8 cellular contexts compared by ENCODE assay signal in the genomic region with DNA sequence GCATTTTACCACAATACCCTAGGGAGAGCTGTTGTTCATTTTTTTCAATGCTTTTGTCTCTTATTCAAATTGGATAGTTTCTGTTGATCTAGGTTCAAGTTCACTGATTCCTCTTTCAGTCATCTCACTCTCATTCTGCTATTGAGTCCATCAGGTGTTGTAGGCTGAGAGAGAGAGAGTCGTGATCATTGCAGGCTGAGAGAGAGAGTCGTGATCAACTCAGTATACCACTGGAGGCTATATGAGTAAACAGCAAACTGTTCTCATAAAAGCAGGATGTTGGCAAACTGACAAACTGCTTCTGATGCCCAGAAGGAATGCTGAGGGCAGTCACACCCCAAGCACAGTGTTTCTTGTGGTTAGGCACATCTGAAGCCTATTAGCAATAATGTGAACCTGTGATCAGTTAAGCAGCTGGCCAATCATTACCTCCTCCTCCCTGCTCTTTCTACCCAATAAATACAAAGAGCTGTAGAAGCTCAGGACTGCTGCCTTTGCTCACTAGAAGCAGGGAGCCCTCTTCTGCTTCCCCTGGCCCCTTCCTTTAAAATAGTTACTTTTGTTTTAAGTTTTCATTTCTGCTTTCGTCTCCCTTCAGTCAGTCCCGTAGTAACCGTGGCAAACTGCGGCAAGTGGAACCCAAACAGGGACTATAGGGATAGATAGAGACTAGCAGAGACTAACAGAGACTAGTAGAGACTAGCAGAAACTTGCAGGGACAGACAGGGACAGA.
DNase-seq lines count a peak whose midpoint lies in the region; ATAC-seq and TF ChIP-seq lines count a peak whose summit lies in the region.

No MANE protein-coding gene starts in this region.

- CTCF ChIA-PET in A673 (lab: Charles Lee): no interaction called here
- CTCF ChIA-PET in activated CD4-positive, alpha-beta memory T cell treated with anti-CD3 and anti-CD28 coated beads for 36 hours (lab: Charles Lee): no interaction called here

- no TSS peak for BruUV-seq in A673 (replicated peaks; lab: Mats Ljungman, UMichigan)

- H3K4me1 ChIP-seq in A673 (ENCODE audit: insufficient read depth, low read length, poor library complexity, severe bottlenecking): no peaks in the 10 kb centered on the region

- DNase-seq in HT1080 (ENCODE audit: low read depth) (peak; percentile 73), epithelial cell of proximal tubule (ENCODE audit: low read depth) (peak; percentile 61), NCI-H1048 (lab: John Stamatoyannopoulos, UW) (no peak), A673 (ENCODE audit: low spot score) (no peak)
- no peak for DNase-seq in effector memory CD8-positive, alpha-beta T cell
- no peak for DNase-seq in activated CD4-positive, alpha-beta memory T cell treated with anti-CD3 and anti-CD28 coated beads for 36 hours

- intact Hi-C loops in A673 (cut with micrococcal nuclease; ENCODE audit: unreplicated experiment): no loop called here
- intact Hi-C loops in activated CD4-positive, alpha-beta memory T cell treated with anti-CD3 and anti-CD28 coated beads for 36 hours (cut with micrococcal nuclease): no loop called here

- H3K9me3 Mint-ChIP-seq in effector memory CD8-positive, alpha-beta T cell: peaks cover 0 to 2% of the 10 kb centered on the region in 2 donors
- no peaks in the 10 kb centered on the region for H3K9me3 Mint-ChIP-seq in activated CD4-positive, alpha-beta memory T cell treated with anti-CD3 and anti-CD28 coated beads for 36 hours

- no peaks in the 10 kb centered on the region for H3K9me3 ChIP-seq in A673 (ENCODE audit: low read depth, low read length, poor library complexity, severe bottlenecking)

- H3K27me3 ChIP-seq in A673 (replicated peaks; ENCODE audit: insufficient read depth, low read depth, low read length, poor library complexity): no peaks in the 10 kb centered on the region

- no peak for TF ChIP-seq CTCF in epithelial cell of proximal tubule (conservative IDR thresholded peaks at IDR 0.05; ENCODE audit: low read depth, low read length)
- no peak for TF ChIP-seq CTCF in A673 (conservative IDR thresholded peaks at IDR 0.05; ENCODE audit: low read depth, low read length)

- H3K27ac ChIP-seq in A673 (ENCODE audit: low read depth, low read length, poor library complexity, severe bottlenecking): no peak overlapping the region

- H3K27me3 Mint-ChIP-seq in effector memory CD8-positive, alpha-beta T cell: no peaks in the 10 kb centered on the region
- peaks cover 5% of the 10 kb centered on the region for H3K27me3 Mint-ChIP-seq in activated CD4-positive, alpha-beta memory T cell treated with anti-CD3 and anti-CD28 coated beads for 36 hours

- peaks cover 0 to 4% of the 10 kb centered on the region in 2 donors for H3K4me1 Mint-ChIP-seq in effector memory CD8-positive, alpha-beta T cell (ENCODE audit: low read depth in 2 of 2)
- H3K4me1 Mint-ChIP-seq in activated CD4-positive, alpha-beta memory T cell treated with anti-CD3 and anti-CD28 coated beads for 36 hours (ENCODE audit: low read depth): no peaks in the 10 kb centered on the region

- H3K36me3 Mint-ChIP-seq in effector memory CD8-positive, alpha-beta T cell (ENCODE audit: insufficient read depth): no peaks in the 10 kb centered on the region
- no peaks in the 10 kb centered on the region for H3K36me3 Mint-ChIP-seq in activated CD4-positive, alpha-beta memory T cell treated with anti-CD3 and anti-CD28 coated beads for 36 hours

- POLR2A ChIA-PET in A673 (lab: Charles Lee; ENCODE audit: low non-redundant PET): no interaction called here
- POLR2A ChIA-PET in activated CD4-positive, alpha-beta memory T cell treated with anti-CD3 and anti-CD28 coated beads for 36 hours (lab: Charles Lee): no interaction called here

- peak overlapping the region in 1 of 2 donors; percentile 29 for H3K4me3 Mint-ChIP-seq in effector memory CD8-positive, alpha-beta T cell
- H3K4me3 Mint-ChIP-seq in activated CD4-positive, alpha-beta memory T cell treated with anti-CD3 and anti-CD28 coated beads for 36 hours: no peak overlapping the region

- H3K27ac Mint-ChIP-seq in effector memory CD8-positive, alpha-beta T cell: no peak overlapping the region
- H3K27ac Mint-ChIP-seq in activated CD4-positive, alpha-beta memory T cell treated with anti-CD3 and anti-CD28 coated beads for 36 hours: no peak overlapping the region

- H3K4me3 ChIP-seq in epithelial cell of proximal tubule (ENCODE audit: low read depth, low read length): no peak overlapping the region
- no peak overlapping the region for H3K4me3 ChIP-seq in A673 (ENCODE audit: low read depth, low read length, poor library complexity, severe bottlenecking)

- H3K36me3 ChIP-seq in A673 (ENCODE audit: insufficient read depth, low read length, poor library complexity, severe bottlenecking): no peaks in the 10 kb centered on the region

- peak; percentile 84 for ATAC-seq in GM18498 (IDR thresholded peaks at IDR 0.05; ENCODE audit: unreplicated experiment)
- peak; percentile 89 for ATAC-seq in GM21723 (IDR thresholded peaks at IDR 0.05; ENCODE audit: unreplicated experiment)
- ATAC-seq in effector memory CD8-positive, alpha-beta T cell (replicated peaks): no peak

Comparison
In these comparisons a context has a peak if more than half of its experiments do, and no peak if none do; other contexts are left out.
1. DNase-seq: peak in HT1080 (single experiment) and epithelial cell of proximal tubule (single experiment); none in NCI-H1048 (single experiment), A673 (single experiment), effector memory CD8-positive, alpha-beta T cell (0 of 3) and activated CD4-positive, alpha-beta memory T cell treated with anti-CD3 and anti-CD28 coated beads for 36 hours (single experiment).